Comparison of ENCODE assay signal across 24 cellular contexts in the genomic region with DNA sequence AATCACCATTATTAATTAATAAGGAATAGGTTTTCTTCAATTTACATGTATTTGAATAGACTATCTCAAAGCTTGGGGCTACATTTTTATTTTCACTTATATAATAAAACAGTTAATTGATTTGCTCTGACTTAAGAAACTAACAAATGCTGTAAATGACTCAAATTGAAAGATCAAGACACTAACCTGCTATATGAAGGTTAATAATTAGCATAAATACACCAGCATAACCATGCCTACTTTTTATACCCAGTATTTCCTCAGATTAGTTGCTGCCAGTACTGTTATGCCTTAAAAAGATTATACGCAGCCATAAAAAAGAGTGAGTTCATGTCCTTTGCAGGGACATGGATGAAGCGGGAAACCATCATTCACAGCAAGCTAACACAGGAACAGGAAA.
"Had no signal": no experiment of that assay in that cellular context is flagged by ENCODE, and none has a peak within 500 bp of the region (broad histone marks: within the 10 kb centered on the region; RNA-seq: fewer than 3 reads in every experiment).

No MANE protein-coding gene starts in this region.

- H3K4me1 ChIP-seq: esophagus squamous epithelium, gastrocnemius medialis, heart right ventricle, left lung, lower lobe of right lung had no signal

- H3K27me3 ChIP-seq: esophagus squamous epithelium, gastrocnemius medialis, heart right ventricle, left lung had no signal

- H3K9me3 ChIP-seq: gastrocnemius medialis had no signal

- H3K27ac ChIP-seq: epithelial cell of prostate, esophagus squamous epithelium, gastrocnemius medialis, heart right ventricle, left lung, lower lobe of right lung had no signal

- ATAC-seq: effector memory CD8-positive, alpha-beta T cell; esophagus mucosa; gastrocnemius medialis; heart right ventricle; left cardiac atrium; left lung; left ventricle myocardium superior; lower lobe of right lung; mucosa of descending colon; naive thymus-derived CD8-positive, alpha-beta T cell had no signal

- DNase-seq: cortex of kidney; effector CD8-positive, alpha-beta T cell; effector memory CD8-positive, alpha-beta T cell; endodermal cell; erythroblast; esophagus squamous epithelium; foreskin fibroblast; foreskin melanocyte; gastrocnemius medialis; glutamatergic neuron; head of caudate nucleus; heart right ventricle; hippocampal formation; left cardiac atrium; left lung; left ventricle myocardium superior; lower lobe of right lung; mesenchymal stem cell; mucosa of descending colon; naive B cell; naive thymus-derived CD8-positive, alpha-beta T cell had no signal

- H3K36me3 ChIP-seq: esophagus squamous epithelium, gastrocnemius medialis, heart right ventricle, left lung, lower lobe of right lung had no signal

- FAIRE-seq: keratinocyte had no signal

- H3K4me3 ChIP-seq: esophagus squamous epithelium, gastrocnemius medialis, heart right ventricle, left lung, lower lobe of right lung, mucosa of descending colon had no signal
